13 cellular contexts compared by ENCODE assay signal in genomic region chr11:70661763-70662501, GRCh38.
DNase-seq lines count a peak whose midpoint lies in the region; ATAC-seq, FAIRE-seq and TF ChIP-seq lines count a peak whose summit lies in the region.
"Had no signal": no experiment of that assay in that cellular context is flagged by ENCODE, and none has a peak within 500 bp of the region (broad histone marks: within the 10 kb centered on the region; RNA-seq: fewer than 3 reads in every experiment).

No MANE protein-coding gene starts in this region.

- FAIRE-seq in keratinocyte (lab: Jason Lieb, UNC) = no peak
- FAIRE-seq: GM12891 had no signal

- no peaks in the 10 kb centered on the region for H3K79me2 ChIP-seq in KMS-11 (ENCODE audit: insufficient read depth, low read depth)
- H3K79me2 ChIP-seq in keratinocyte (ENCODE audit: control insufficient read depth, insufficient read depth, low read length) = no peaks in the 10 kb centered on the region

- peaks cover 2% of the 10 kb centered on the region for H3K36me3 Mint-ChIP-seq in chondrocyte (ENCODE audit: low read depth)
- H3K36me3 Mint-ChIP-seq: activated naive CD8-positive, alpha-beta T cell had no signal

- H3K36me3 ChIP-seq in KMS-11 (ENCODE audit: insufficient read depth) (no peaks in the 10 kb centered on the region), keratinocyte (ENCODE audit: control insufficient read depth in 2 of 2, extremely low read depth in 1 of 2, insufficient read depth in 2 of 2, low read length in 2 of 2) (no peaks in the 10 kb centered on the region), tibial artery (no peaks in the 10 kb centered on the region)

- peaks cover 4% of the 10 kb centered on the region for H3K9me3 Mint-ChIP-seq in chondrocyte (ENCODE audit: low read depth)
- H3K9me3 Mint-ChIP-seq: T-helper 2 cell treated with Interferon-gamma antibody and Interleukin-4, amounts not matched to agents 5 μg/mL and 100 μg/mL, for 36 hours had no signal

- no peaks in the 10 kb centered on the region for H3K27me3 ChIP-seq in KMS-11 (ENCODE audit: insufficient read depth, low read depth)
- peaks cover 29% of the 10 kb centered on the region for H3K27me3 ChIP-seq in keratinocyte (ENCODE audit: control insufficient read depth, extremely low read depth, insufficient read depth, low read length)
- peaks cover 0 to 72% of the 10 kb centered on the region in 2 donors for H3K27me3 ChIP-seq in tibial artery

- intact Hi-C loops in tibial artery (cut with DNase I; ENCODE audit: low total_unique reads) = no loop called here

- H3K27ac Mint-ChIP-seq in chondrocyte (ENCODE audit: unreplicated experiment) = no peak overlapping the region
- H3K27ac Mint-ChIP-seq: activated naive CD8-positive, alpha-beta T cell; T-helper 2 cell treated with Interferon-gamma antibody and Interleukin-4, amounts not matched to agents 5 μg/mL and 100 μg/mL, for 36 hours had no signal

- H3K4me2 ChIP-seq in KMS-11 (peak overlapping the region; percentile 47; the same call in 1 of the 2 replicates), keratinocyte (ENCODE audit: control insufficient read depth, extremely low read depth, insufficient read depth, low read depth, low read length) (peak overlapping the region; percentile 14)

- H3K27ac ChIP-seq in KMS-11 (no peak overlapping the region; the same call in 1 of the 2 replicates), keratinocyte (ENCODE audit: control insufficient read depth, insufficient read depth, low read length) (no peak overlapping the region), tibial artery (no peak overlapping the region)

- peaks cover 40% of the 10 kb centered on the region for H3K27me3 Mint-ChIP-seq in chondrocyte (ENCODE audit: low read depth)

- H2AFZ ChIP-seq in KMS-11 (ENCODE audit: low read depth) (no peak overlapping the region), keratinocyte (ENCODE audit: control insufficient read depth, low read length) (no peak overlapping the region)

- H3K4me1 ChIP-seq in KMS-11 (ENCODE audit: low read depth, poor library complexity, severe bottlenecking) = peaks cover 34% of the 10 kb centered on the region
- no peaks in the 10 kb centered on the region for H3K4me1 ChIP-seq in keratinocyte (ENCODE audit: control insufficient read depth, extremely low read depth, insufficient read depth, low read length)
- H3K4me1 ChIP-seq in tibial artery = peaks cover 0 to 17% (median 16%) of the 10 kb centered on the region in 4 donors

- ATAC-seq in GM21576 (IDR thresholded peaks at IDR 0.05; ENCODE audit: unreplicated experiment) = no peak
- ATAC-seq in HG02884 (IDR thresholded peaks at IDR 0.05; ENCODE audit: unreplicated experiment) = no peak

- peaks cover 7% of the 10 kb centered on the region for H3K4me1 Mint-ChIP-seq in chondrocyte (ENCODE audit: low read depth)

- DNase-seq in chondrocyte (ENCODE audit: low spot score) = peak; percentile 65
- no peak for DNase-seq in keratinocyte (ENCODE audit: low read depth, low spot score)
- DNase-seq in tibial artery = no peak
- DNase-seq in DMS 273 treated with DMSO at 0.1 percent for 48 hours (lab: John Stamatoyannopoulos, UW) = no peak
- DNase-seq: kidney glomerular epithelial cell; NCI-H1105; stimulated activated CD4-positive, alpha-beta T cell treated with anti-CD3 and anti-CD28 coated beads, Interleukin-2, amount 100 ng/mL, for 24 hours had no signal

- H3K4me3 ChIP-seq in KMS-11 (IDR thresholded peaks at IDR 0.05; ENCODE audit: insufficient read depth, low read depth, low read length) = no peak overlapping the region
- H3K4me3 ChIP-seq in keratinocyte (ENCODE audit: control insufficient read depth in 2 of 3, extremely low read depth in 1 of 3, insufficient read depth in 2 of 3, low read depth in 1 of 3, low read length in 3 of 3) = no peak overlapping the region
- peak overlapping the region; percentile 10 to 41 for H3K4me3 ChIP-seq in tibial artery

- H3K9ac ChIP-seq in KMS-11 = no peak overlapping the region
- H3K9ac ChIP-seq in keratinocyte (ENCODE audit: control insufficient read depth, extremely low read depth, insufficient read depth, low read length) = no peak overlapping the region

- H3K9me1 ChIP-seq in keratinocyte (ENCODE audit: control insufficient read depth, extremely low read depth, insufficient read depth, low read length) = no peaks in the 10 kb centered on the region

- no peak for TF ChIP-seq CTCF in KMS-11 (conservative IDR thresholded peaks at IDR 0.05; ENCODE audit: low read depth, low read length)
- no peak for TF ChIP-seq CTCF in chondrocyte (IDR thresholded peaks at IDR 0.05)
- no peak for TF ChIP-seq CTCF in keratinocyte (optimal IDR thresholded peaks at IDR 0.05 in 1 of 3, IDR thresholded peaks at IDR 0.05 in 1 of 3, conservative IDR thresholded peaks at IDR 0.05 in 1 of 3; ENCODE audit: extremely low read depth in 1 of 3, insufficient read depth in 2 of 3, low read length in 3 of 3)
- TF ChIP-seq CTCF in tibial artery (IDR thresholded peaks at IDR 0.05) = no peak

- peak overlapping the region; percentile 69 for H3K4me3 Mint-ChIP-seq in chondrocyte (ENCODE audit: unreplicated experiment)
- H3K4me3 Mint-ChIP-seq: activated naive CD8-positive, alpha-beta T cell; T-helper 2 cell treated with Interferon-gamma antibody and Interleukin-4, amounts not matched to agents 5 μg/mL and 100 μg/mL, for 36 hours had no signal

- H3K9me3 ChIP-seq in keratinocyte (ENCODE audit: control insufficient read depth, low read depth, low read length) (peaks cover 1% of the 10 kb centered on the region), tibial artery (no peaks in the 10 kb centered on the region)

- dilution Hi-C loops in keratinocyte (cut with MboI; ENCODE audit: extremely low pct_ligation_motif_present, low sequenced_read_pairs) = no loop called here

- H4K20me1 ChIP-seq in KMS-11 (ENCODE audit: insufficient read depth) (no peaks in the 10 kb centered on the region), keratinocyte (ENCODE audit: control insufficient read depth, extremely low read depth, insufficient read depth, low read length) (no peaks in the 10 kb centered on the region)

Comparison
In these comparisons a context has a peak if more than half of its experiments do, and no peak if none do; other contexts are left out.
1. H3K4me3 ChIP-seq: peak in tibial artery (2 of 2); none in KMS-11 (single experiment) and keratinocyte (0 of 3).